Comparison of ENCODE assay signal across 1 cellular context in the genomic region with DNA sequence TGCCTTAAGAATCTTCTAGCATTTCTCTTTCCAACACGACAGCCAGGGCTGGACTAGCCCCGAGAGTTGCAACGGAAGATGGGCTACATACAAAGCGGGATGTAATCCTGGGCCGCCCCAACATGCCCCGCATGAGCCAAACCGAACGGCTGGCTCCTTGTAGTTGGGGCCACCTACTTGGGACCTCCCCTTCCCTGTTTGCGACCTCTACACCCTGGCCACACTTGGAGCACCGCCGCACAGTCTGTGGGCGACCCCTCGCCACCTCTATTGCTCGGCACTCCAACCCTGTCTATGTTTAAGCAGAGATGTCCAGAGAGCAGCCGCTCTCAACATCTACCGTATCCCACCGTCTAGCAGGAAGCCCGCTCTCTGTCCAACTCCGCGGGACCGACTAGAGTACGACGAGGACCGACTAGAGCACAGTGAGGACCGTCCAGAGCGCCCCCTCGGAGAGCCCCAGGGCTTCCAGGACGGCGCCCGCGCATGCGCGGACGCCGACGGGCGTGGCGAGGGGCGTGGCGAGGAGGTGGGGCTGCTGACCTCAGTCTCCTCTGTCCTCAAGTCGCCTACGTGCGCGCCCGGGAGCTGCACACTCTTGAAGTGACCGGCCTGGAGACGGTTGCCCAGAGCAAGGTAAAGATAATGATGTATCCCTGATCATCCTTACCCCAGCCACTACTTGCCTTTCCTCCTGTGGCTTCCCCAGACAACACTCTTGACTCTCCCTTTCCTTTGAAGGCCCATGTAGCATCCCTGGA.
TF ChIP-seq lines count a peak whose summit lies in the region.

No MANE protein-coding gene starts in this region.

TF ChIP-seq in HepG2, 621 proteins besides CTCF, POLR2A, EP300 and RAD21 (continued from another document and continues in another):
- no peak for TF ChIP-seq ZBTB49 (CRISPR knock-in tag; IDR thresholded peaks at IDR 0.05; ENCODE audit: borderline replicate concordance)
- no peak for TF ChIP-seq MAFF (IDR thresholded peaks at IDR 0.05; ENCODE audit: low read depth, low read length)
- TF ChIP-seq, protein P1, sequence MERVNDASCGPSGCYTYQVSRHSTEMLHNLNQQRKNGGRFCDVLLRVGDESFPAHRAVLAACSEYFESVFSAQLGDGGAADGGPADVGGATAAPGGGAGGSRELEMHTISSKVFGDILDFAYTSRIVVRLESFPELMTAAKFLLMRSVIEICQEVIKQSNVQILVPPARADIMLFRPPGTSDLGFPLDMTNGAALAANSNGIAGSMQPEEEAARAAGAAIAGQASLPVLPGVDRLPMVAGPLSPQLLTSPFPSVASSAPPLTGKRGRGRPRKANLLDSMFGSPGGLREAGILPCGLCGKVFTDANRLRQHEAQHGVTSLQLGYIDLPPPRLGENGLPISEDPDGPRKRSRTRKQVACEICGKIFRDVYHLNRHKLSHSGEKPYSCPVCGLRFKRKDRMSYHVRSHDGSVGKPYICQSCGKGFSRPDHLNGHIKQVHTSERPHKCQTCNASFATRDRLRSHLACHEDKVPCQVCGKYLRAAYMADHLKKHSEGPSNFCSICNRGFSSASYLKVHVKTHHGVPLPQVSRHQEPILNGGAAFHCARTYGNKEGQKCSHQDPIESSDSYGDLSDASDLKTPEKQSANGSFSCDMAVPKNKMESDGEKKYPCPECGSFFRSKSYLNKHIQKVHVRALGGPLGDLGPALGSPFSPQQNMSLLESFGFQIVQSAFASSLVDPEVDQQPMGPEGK (CRISPR knock-in tag; IDR thresholded peaks at IDR 0.05) = peak; percentile 25; the same call in 1 of the 2 replicates
- TF ChIP-seq GZF1 (CRISPR knock-in tag; IDR thresholded peaks at IDR 0.05) = peak; percentile 70; the same call in 1 of the 2 replicates
- no peak; the same call in 1 of the 2 replicates for TF ChIP-seq ZNF766 (CRISPR knock-in tag; IDR thresholded peaks at IDR 0.05; ENCODE audit: borderline replicate concordance)
- no peak for TF ChIP-seq CEBPG (CRISPR knock-in tag; IDR thresholded peaks at IDR 0.05)
- no peak for TF ChIP-seq NR2F2 (IDR thresholded peaks at IDR 0.05; ENCODE audit: borderline replicate concordance, low read depth)
- TF ChIP-seq, protein P2, sequence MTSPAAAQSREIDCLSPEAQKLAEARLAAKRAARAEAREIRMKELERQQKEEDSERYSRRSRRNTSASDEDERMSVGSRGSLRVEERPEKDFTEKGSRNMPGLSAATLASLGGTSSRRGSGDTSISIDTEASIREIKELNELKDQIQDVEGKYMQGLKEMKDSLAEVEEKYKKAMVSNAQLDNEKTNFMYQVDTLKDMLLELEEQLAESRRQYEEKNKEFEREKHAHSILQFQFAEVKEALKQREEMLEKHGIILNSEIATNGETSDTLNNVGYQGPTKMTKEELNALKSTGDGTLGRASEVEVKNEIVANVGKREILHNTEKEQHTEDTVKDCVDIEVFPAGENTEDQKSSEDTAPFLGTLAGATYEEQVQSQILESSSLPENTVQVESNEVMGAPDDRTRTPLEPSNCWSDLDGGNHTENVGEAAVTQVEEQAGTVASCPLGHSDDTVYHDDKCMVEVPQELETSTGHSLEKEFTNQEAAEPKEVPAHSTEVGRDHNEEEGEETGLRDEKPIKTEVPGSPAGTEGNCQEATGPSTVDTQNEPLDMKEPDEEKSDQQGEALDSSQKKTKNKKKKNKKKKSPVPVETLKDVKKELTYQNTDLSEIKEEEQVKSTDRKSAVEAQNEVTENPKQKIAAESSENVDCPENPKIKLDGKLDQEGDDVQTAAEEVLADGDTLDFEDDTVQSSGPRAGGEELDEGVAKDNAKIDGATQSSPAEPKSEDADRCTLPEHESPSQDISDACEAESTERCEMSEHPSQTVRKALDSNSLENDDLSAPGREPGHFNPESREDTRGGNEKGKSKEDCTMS (CRISPR knock-in tag; conservative IDR thresholded peaks at IDR 0.05) = no peak
- no peak for TF ChIP-seq ZNF124 (CRISPR knock-in tag; IDR thresholded peaks at IDR 0.05)
- no peak for TF ChIP-seq HDAC6 (IDR thresholded peaks at IDR 0.05; ENCODE audit: low read depth, low read length)
- no peak for TF ChIP-seq ZIK1 (CRISPR knock-in tag; IDR thresholded peaks at IDR 0.05; ENCODE audit: borderline replicate concordance, low read depth)
- TF ChIP-seq ZBTB33 (CRISPR knock-in tag; IDR thresholded peaks at IDR 0.05) = no peak
- no peak for TF ChIP-seq REST (IDR thresholded peaks at IDR 0.05; ENCODE audit: borderline replicate concordance in 1 of 2, low read depth in 1 of 2, low read length in 2 of 2)
- TF ChIP-seq PITX1 (CRISPR knock-in tag; IDR thresholded peaks at IDR 0.05) = no peak
- TF ChIP-seq CREM (IDR thresholded peaks at IDR 0.05) = no peak
- TF ChIP-seq CREM (CRISPR knock-in tag; IDR thresholded peaks at IDR 0.05) = no peak
- peak; percentile 47; the same call in 1 of the 2 replicates for TF ChIP-seq ARNTL (CRISPR knock-in tag; IDR thresholded peaks at IDR 0.05)
- TF ChIP-seq ZBTB7A (CRISPR knock-in tag; IDR thresholded peaks at IDR 0.05) = no peak
- no peak for TF ChIP-seq ZNF264 (CRISPR knock-in tag; IDR thresholded peaks at IDR 0.05)
- 0 out of 2 replicates have a peak, but pooled peaks have one; percentile 50 for TF ChIP-seq RELA (CRISPR knock-in tag; IDR thresholded peaks at IDR 0.05)
- TF ChIP-seq BCL3 (CRISPR knock-in tag; IDR thresholded peaks at IDR 0.05) = no peak
- TF ChIP-seq BRD4 (CRISPR knock-in tag; IDR thresholded peaks at IDR 0.05) = 0 out of 2 replicates have a peak, but pooled peaks have one; percentile 30
- TF ChIP-seq NFRKB (IDR thresholded peaks at IDR 0.05) = no peak
- TF ChIP-seq ZNF775 (CRISPR knock-in tag; IDR thresholded peaks at IDR 0.05; ENCODE audit: borderline replicate concordance) = no peak
- TF ChIP-seq ZBTB7B (CRISPR knock-in tag; IDR thresholded peaks at IDR 0.05) = peak; percentile 38; the same call in 1 of the 2 replicates
- TF ChIP-seq FOXO1 (CRISPR knock-in tag; IDR thresholded peaks at IDR 0.05) = no peak
- TF ChIP-seq ZBTB20 (CRISPR knock-in tag; IDR thresholded peaks at IDR 0.05; ENCODE audit: borderline replicate concordance, low read depth) = no peak
- peak; percentile 51; the same call in 1 of the 2 replicates for TF ChIP-seq MAX (IDR thresholded peaks at IDR 0.05)
- TF ChIP-seq AKAP8 (CRISPR knock-in tag; IDR thresholded peaks at IDR 0.05) = no peak
- TF ChIP-seq MEF2D (CRISPR knock-in tag; IDR thresholded peaks at IDR 0.05) = no peak
- no peak for TF ChIP-seq ZNF460 (CRISPR knock-in tag; IDR thresholded peaks at IDR 0.05; ENCODE audit: borderline replicate concordance)
- no peak for TF ChIP-seq KDM5A (IDR thresholded peaks at IDR 0.05; ENCODE audit: borderline replicate concordance, low read length)
- no peak for TF ChIP-seq ZNF292 (CRISPR knock-in tag; IDR thresholded peaks at IDR 0.05; ENCODE audit: borderline replicate concordance, low read depth)
- 0 out of 2 replicates have a peak, but pooled peaks have one; percentile 70 for TF ChIP-seq ATF7-NPFF (CRISPR knock-in tag; IDR thresholded peaks at IDR 0.05; ENCODE audit: low read depth)
- TF ChIP-seq POLR2G (IDR thresholded peaks at IDR 0.05; ENCODE audit: low read depth, low read length) = peak; percentile 79
- no peak for TF ChIP-seq TCF7L2 (IDR thresholded peaks at IDR 0.05; ENCODE audit: low read depth, low read length)
- TF ChIP-seq, protein P3, sequence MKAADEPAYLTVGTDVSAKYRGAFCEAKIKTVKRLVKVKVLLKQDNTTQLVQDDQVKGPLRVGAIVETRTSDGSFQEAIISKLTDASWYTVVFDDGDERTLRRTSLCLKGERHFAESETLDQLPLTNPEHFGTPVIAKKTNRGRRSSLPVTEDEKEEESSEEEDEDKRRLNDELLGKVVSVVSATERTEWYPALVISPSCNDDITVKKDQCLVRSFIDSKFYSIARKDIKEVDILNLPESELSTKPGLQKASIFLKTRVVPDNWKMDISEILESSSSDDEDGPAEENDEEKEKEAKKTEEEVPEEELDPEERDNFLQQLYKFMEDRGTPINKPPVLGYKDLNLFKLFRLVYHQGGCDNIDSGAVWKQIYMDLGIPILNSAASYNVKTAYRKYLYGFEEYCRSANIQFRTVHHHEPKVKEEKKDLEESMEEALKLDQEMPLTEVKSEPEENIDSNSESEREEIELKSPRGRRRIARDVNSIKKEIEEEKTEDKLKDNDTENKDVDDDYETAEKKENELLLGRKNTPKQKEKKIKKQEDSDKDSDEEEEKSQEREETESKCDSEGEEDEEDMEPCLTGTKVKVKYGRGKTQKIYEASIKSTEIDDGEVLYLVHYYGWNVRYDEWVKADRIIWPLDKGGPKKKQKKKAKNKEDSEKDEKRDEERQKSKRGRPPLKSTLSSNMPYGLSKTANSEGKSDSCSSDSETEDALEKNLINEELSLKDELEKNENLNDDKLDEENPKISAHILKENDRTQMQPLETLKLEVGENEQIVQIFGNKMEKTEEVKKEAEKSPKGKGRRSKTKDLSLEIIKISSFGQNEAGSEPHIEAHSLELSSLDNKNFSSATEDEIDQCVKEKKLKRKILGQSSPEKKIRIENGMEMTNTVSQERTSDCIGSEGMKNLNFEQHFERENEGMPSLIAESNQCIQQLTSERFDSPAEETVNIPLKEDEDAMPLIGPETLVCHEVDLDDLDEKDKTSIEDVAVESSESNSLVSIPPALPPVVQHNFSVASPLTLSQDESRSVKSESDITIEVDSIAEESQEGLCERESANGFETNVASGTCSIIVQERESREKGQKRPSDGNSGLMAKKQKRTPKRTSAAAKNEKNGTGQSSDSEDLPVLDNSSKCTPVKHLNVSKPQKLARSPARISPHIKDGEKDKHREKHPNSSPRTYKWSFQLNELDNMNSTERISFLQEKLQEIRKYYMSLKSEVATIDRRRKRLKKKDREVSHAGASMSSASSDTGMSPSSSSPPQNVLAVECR (CRISPR knock-in tag; IDR thresholded peaks at IDR 0.05; ENCODE audit: borderline replicate concordance) = peak; percentile 50; the same call in 1 of the 2 replicates
- TF ChIP-seq ATF7 (IDR thresholded peaks at IDR 0.05) = no peak
- TF ChIP-seq ATF7 (CRISPR knock-in tag; IDR thresholded peaks at IDR 0.05) = no peak
- no peak; the same call in 1 of the 2 replicates for TF ChIP-seq ZNF891 (CRISPR knock-in tag; IDR thresholded peaks at IDR 0.05)
- no peak for TF ChIP-seq RFX1 (IDR thresholded peaks at IDR 0.05)
- TF ChIP-seq CBX2 (IDR thresholded peaks at IDR 0.05; ENCODE audit: low read depth, low read length) = no peak
- TF ChIP-seq CBX2 (CRISPR knock-in tag; IDR thresholded peaks at IDR 0.05; ENCODE audit: low read depth) = no peak
